In the genomic region with DNA sequence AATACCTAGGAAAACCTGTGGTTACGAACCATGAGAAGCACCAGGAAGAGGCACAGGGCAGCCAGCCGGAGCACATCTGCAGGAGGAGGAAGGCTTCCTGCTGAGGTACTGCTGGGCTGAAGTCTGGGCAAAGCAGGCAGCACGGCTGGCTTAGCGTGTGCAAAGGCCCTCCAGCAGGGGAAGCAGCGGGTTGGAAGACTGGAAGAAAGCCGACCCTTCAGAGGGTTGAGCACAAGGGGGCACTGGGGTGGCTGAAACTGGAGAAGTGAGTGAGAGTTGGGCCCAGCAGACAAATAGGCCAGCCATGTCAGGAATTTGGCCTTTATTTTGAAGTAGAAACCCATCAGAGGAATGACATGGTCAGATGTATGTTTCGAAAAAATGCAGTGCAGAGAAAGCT, we compare ENCODE assay signal across 17 cellular contexts. TPM values are rescaled to one million over a fixed set of nuclear protein-coding genes. Genes with fewer than 3 reads are reported as not detected.
DNase-seq lines count a peak whose midpoint lies in the region; ATAC-seq, FAIRE-seq and TF ChIP-seq lines count a peak whose summit lies in the region.
"Had no signal": no experiment of that assay in that cellular context is flagged by ENCODE, and none has a peak within 500 bp of the region (broad histone marks: within the 10 kb centered on the region; RNA-seq: fewer than 3 reads in every experiment).

No MANE protein-coding gene starts in this region.

- CTCF ChIA-PET in A549 (lab: Yijun Ruan, JAX), result interaction anchor here (0.6 to 8.8 kb wide), 4 partner anchors 11 to 903 kb away, joined by 3 to 75 read pairs (median 4); partner anchors contain the start of gene HSD3B7
- CTCF ChIA-PET in activated CD4-positive, alpha-beta T cell treated with anti-CD3 and anti-CD28 coated beads for 36 hours (lab: Charles Lee), result interaction anchor here (0.6 to 1.6 kb wide), 2 partner anchors 9 to 896 kb away, joined by 3 read pairs; no protein-coding TSS in a partner anchor

- TF ChIP-seq CTCF in A549 (IDR thresholded peaks at IDR 0.05), result no peak
- 0 out of 2 replicates have a peak, but pooled peaks have one; percentile 1 for TF ChIP-seq CTCF in GM12874 (IDR thresholded peaks at IDR 0.05; ENCODE audit: insufficient read depth, low read depth, low read length)
- peak; percentile 13 for TF ChIP-seq CTCF in fibroblast of villous mesenchyme (IDR thresholded peaks at IDR 0.05; ENCODE audit: insufficient read depth, low read depth, low read length)

- peaks cover 53% of the 10 kb centered on the region for H3K36me3 Mint-ChIP-seq in activated CD4-positive, alpha-beta T cell treated with anti-CD3 and anti-CD28 coated beads for 36 hours (ENCODE audit: low read depth)

- no peaks in the 10 kb centered on the region for H3K4me1 ChIP-seq in A549
- H3K4me1 ChIP-seq: thyroid gland had no signal

- H3K27ac Mint-ChIP-seq in activated CD4-positive, alpha-beta T cell treated with anti-CD3 and anti-CD28 coated beads for 36 hours, result no peak overlapping the region
- H3K27ac Mint-ChIP-seq: activated CD4-positive, alpha-beta T cell treated with anti-CD3 and anti-CD28 coated beads, Interleukin-2, amount 10 ng/mL, durations not matched to agents 24 days and 14 days; activated T-helper 1 cell treated with anti-CD3 and anti-CD28 coated beads, Interleukin-12 subunit alpha, Interleukin-12 subunit beta, Interleukin-2, Interleukin-4 antibody, amounts not matched to agents 30 ng/mL and 10 ng/mL and 1 ng/mL, durations not matched to agents 14 hours and 24 hours and 36 hours; B cell had no signal

- no peak overlapping the region for H3K4me2 ChIP-seq in A549
- H3K4me2 ChIP-seq: KMS-11 had no signal

- TF ChIP-seq POLR2A in A549 (IDR thresholded peaks at IDR 0.05; ENCODE audit: low read length), result no peak

- no peaks in the 10 kb centered on the region for H3K9me3 Mint-ChIP-seq in activated CD4-positive, alpha-beta T cell treated with anti-CD3 and anti-CD28 coated beads for 36 hours (ENCODE audit: low read depth)
- H3K9me3 Mint-ChIP-seq: activated CD4-positive, alpha-beta T cell treated with anti-CD3 and anti-CD28 coated beads, Interleukin-2, amount 10 ng/mL, durations not matched to agents 24 days and 14 days; activated T-helper 1 cell treated with anti-CD3 and anti-CD28 coated beads, Interleukin-12 subunit alpha, Interleukin-12 subunit beta, Interleukin-2, Interleukin-4 antibody, amounts not matched to agents 30 ng/mL and 10 ng/mL and 1 ng/mL, durations not matched to agents 14 hours and 24 hours and 36 hours had no signal

- 89% methylated on average over 7 of the region's 7 CpGs for WGBS in A549 (ENCODE audit: missing lambda C conversion rate)

- H3K27ac ChIP-seq in A549, result no peak overlapping the region
- H3K27ac ChIP-seq: KMS-11, thyroid gland had no signal

- no peak for TF ChIP-seq EP300 in A549 (IDR thresholded peaks at IDR 0.05)

- no peak overlapping the region for H3K4me3 ChIP-seq in A549
- no peak overlapping the region for H3K4me3 ChIP-seq in fibroblast of villous mesenchyme (ENCODE audit: low read depth, low read length)
- H3K4me3 ChIP-seq: thyroid gland had no signal

- peak; percentile 32 to 39 for DNase-seq in A549 (ENCODE audit: low read depth in 1 of 2, low spot score in 1 of 2)
- DNase-seq in fibroblast of villous mesenchyme (ENCODE audit: low read depth), result no peak
- no peak for DNase-seq in activated CD4-positive, alpha-beta T cell treated with anti-CD3 and anti-CD28 coated beads for 36 hours
- DNase-seq in HTR-8/SVneo (ENCODE audit: insufficient read length, low spot score), result no peak
- DNase-seq: activated CD4-positive, alpha-beta T cell treated with anti-CD3 and anti-CD28 coated beads, Interleukin-2, amount 10 ng/mL, durations not matched to agents 24 days and 14 days; NCI-H1694; NCI-H524; PC-3; thyroid gland had no signal

- FAIRE-seq in A549 (lab: Jason Lieb, UNC) (no peak), HTR-8/SVneo (lab: Jason Lieb, UNC) (no peak)
- FAIRE-seq: GM12891 had no signal

- H3K4me1 Mint-ChIP-seq in activated CD4-positive, alpha-beta T cell treated with anti-CD3 and anti-CD28 coated beads for 36 hours, result no peaks in the 10 kb centered on the region
- H3K4me1 Mint-ChIP-seq: B cell had no signal

- TF ChIP-seq RAD21 in A549 (conservative IDR thresholded peaks at IDR 0.05 in 1 of 2, IDR thresholded peaks at IDR 0.05 in 1 of 2), result no peak

- intact Hi-C loops in activated CD4-positive, alpha-beta T cell treated with anti-CD3 and anti-CD28 coated beads for 36 hours (cut with DNase I, micrococcal nuclease), result no loop called here

- POLR2A ChIA-PET in A549 (lab: Yijun Ruan, JAX), result no interaction called here
- POLR2A ChIA-PET in activated CD4-positive, alpha-beta T cell treated with anti-CD3 and anti-CD28 coated beads for 36 hours (lab: Charles Lee), result no interaction called here

- H3K4me3 Mint-ChIP-seq in activated CD4-positive, alpha-beta T cell treated with anti-CD3 and anti-CD28 coated beads for 36 hours, result no peak overlapping the region
- H3K4me3 Mint-ChIP-seq: activated CD4-positive, alpha-beta T cell treated with anti-CD3 and anti-CD28 coated beads, Interleukin-2, amount 10 ng/mL, durations not matched to agents 24 days and 14 days; activated T-helper 1 cell treated with anti-CD3 and anti-CD28 coated beads, Interleukin-12 subunit alpha, Interleukin-12 subunit beta, Interleukin-2, Interleukin-4 antibody, amounts not matched to agents 30 ng/mL and 10 ng/mL and 1 ng/mL, durations not matched to agents 14 hours and 24 hours and 36 hours; B cell had no signal

- H3K27me3 Mint-ChIP-seq in activated CD4-positive, alpha-beta T cell treated with anti-CD3 and anti-CD28 coated beads for 36 hours, result no peaks in the 10 kb centered on the region
- H3K27me3 Mint-ChIP-seq: activated CD4-positive, alpha-beta T cell treated with anti-CD3 and anti-CD28 coated beads, Interleukin-2, amount 10 ng/mL, durations not matched to agents 24 days and 14 days; B cell had no signal

- ATAC-seq in A549 (peak; percentile 61 to 66), SK-N-SH treated with all-trans-retinoic acid at 6 μM for 48 hours (peak; percentile 35; the same call in 2 of the 3 replicates), GM21576 (IDR thresholded peaks at IDR 0.05; ENCODE audit: unreplicated experiment) (no peak), GM21390 (IDR thresholded peaks at IDR 0.05; ENCODE audit: unreplicated experiment) (no peak)
- ATAC-seq in activated CD4-positive, alpha-beta T cell treated with anti-CD3 and anti-CD28 coated beads for 36 hours, result no peak
- ATAC-seq: PC-3 had no signal

- no peaks in the 10 kb centered on the region for H3K9me3 ChIP-seq in A549
- H3K9me3 ChIP-seq: thyroid gland had no signal

TF ChIP-seq in A549, 52 proteins besides CTCF, POLR2A, EP300 and RAD21 (continues in another document):
- TF ChIP-seq HOXB5 (CRISPR knock-in tag; IDR thresholded peaks at IDR 0.05), result no peak
- no peak for TF ChIP-seq ZFP36 (IDR thresholded peaks at IDR 0.05; ENCODE audit: borderline replicate concordance, partially characterized antibody)
- no peak for TF ChIP-seq NFE2L2 (conservative IDR thresholded peaks at IDR 0.05; ENCODE audit: low read length)

TF ChIP-seq in SK-N-SH treated with all-trans-retinoic acid at 6 μM for 48 hours, 23 proteins besides CTCF, POLR2A, EP300 and RAD21:
- TF ChIP-seq PPARA (CRISPR knock-in tag; IDR thresholded peaks at IDR 0.05; ENCODE audit: borderline replicate concordance) (no peak), ISL1 (CRISPR knock-in tag; IDR thresholded peaks at IDR 0.05) (no peak), ZC3H10 (CRISPR knock-in tag; IDR thresholded peaks at IDR 0.05) (no peak)

RNA-seq across cellular contexts. Expression of gene HSD3B7, which starts 12.1 kb away (rescaled TPM):
- 10.5 and 15.2 TPM in 2 replicates for polyA plus RNA-seq in A549 (2011; rRNA removed)
- 11.1 and 16.1 TPM in 2 replicates for polyA plus RNA-seq in A549 (2012; cell fraction: cytosol; rRNA removed)
- polyA plus RNA-seq in A549 (2012; cell fraction: nucleus; rRNA removed), result 24.6 and 27.6 TPM in 2 replicates
- 17.3 to 20.1 TPM (median 19.7 TPM) in 3 replicates for polyA plus RNA-seq in A549 (2017; fragmentation: RNase III; extraction: RNeasy Plus Mini Kit Qiagen cat#74134 plus additional on column Dnase treatment)
- polyA minus RNA-seq in A549 (2011; rRNA and poly(A)+ RNA removed), result 11.4 and 13.6 TPM in 2 replicates
- 24.8 and 26.8 TPM in 2 replicates for total RNA-seq in fibroblast of villous mesenchyme
- 1 to 10 TPM; 1.6 to 2.2 TPM for total RNA-seq in activated CD4-positive, alpha-beta T cell treated with anti-CD3 and anti-CD28 coated beads for 36 hours

RNA-seq across cellular contexts. Expression of gene SETD1A, which starts 15.3 kb away (rescaled TPM):
- 2.0 and 3.8 TPM in 2 replicates for polyA plus RNA-seq in A549 (2011; rRNA removed)
- polyA plus RNA-seq in A549 (2012; cell fraction: cytosol; rRNA removed), result 8.7 and 11.2 TPM in 2 replicates
- 30.5 and 31.9 TPM in 2 replicates for polyA plus RNA-seq in A549 (2012; cell fraction: nucleus; rRNA removed)
- 15.7 to 22.6 TPM (median 21.2 TPM) in 3 replicates for polyA plus RNA-seq in A549 (2017; fragmentation: RNase III; extraction: RNeasy Plus Mini Kit Qiagen cat#74134 plus additional on column Dnase treatment)
- 3.9 and 7.0 TPM in 2 replicates for polyA minus RNA-seq in A549 (2011; rRNA and poly(A)+ RNA removed)
- 3.5 and 8.1 TPM in 2 replicates for total RNA-seq in fibroblast of villous mesenchyme
- 10 to 100 TPM; 18.5 to 21.7 TPM for total RNA-seq in activated CD4-positive, alpha-beta T cell treated with anti-CD3 and anti-CD28 coated beads for 36 hours

RNA-seq across cellular contexts. Expression of gene ORAI3, which starts 24.0 kb away (rescaled TPM):
- polyA plus RNA-seq in A549 (2011; rRNA removed) (14.1 and 17.3 TPM in 2 replicates), A549 (2017; fragmentation: RNase III; extraction: RNeasy Plus Mini Kit Qiagen cat#74134 plus additional on column Dnase treatment) (7.1 to 11.8 TPM (median 10.5 TPM) in 3 replicates)
- polyA plus RNA-seq in A549 (2012; cell fraction: cytosol; rRNA removed), result 5.9 and 10.3 TPM in 2 replicates
- 10.8 and 11.6 TPM in 2 replicates for polyA plus RNA-seq in A549 (2012; cell fraction: nucleus; rRNA removed)
- polyA minus RNA-seq in A549 (2011; rRNA and poly(A)+ RNA removed), result 11.0 and 13.8 TPM in 2 replicates
- total RNA-seq in fibroblast of villous mesenchyme, result 43.6 and 45.7 TPM in 2 replicates
- 1 to 10 TPM; 6.9 to 7.9 TPM for total RNA-seq in activated CD4-positive, alpha-beta T cell treated with anti-CD3 and anti-CD28 coated beads for 36 hours

RNA-seq across cellular contexts. Expression of gene STX1B, which starts 37.6 kb away (rescaled TPM):
- polyA plus RNA-seq in A549 (2011; rRNA removed), result 2.6 and 2.7 TPM in 2 replicates
- polyA plus RNA-seq in A549 (2012; cell fraction: cytosol; rRNA removed), result 2.4 and 2.5 TPM in 2 replicates
- 14.1 and 14.8 TPM in 2 replicates for polyA plus RNA-seq in A549 (2012; cell fraction: nucleus; rRNA removed)
- 2.4 to 4.4 TPM (median 2.8 TPM) in 3 replicates for polyA plus RNA-seq in A549 (2017; fragmentation: RNase III; extraction: RNeasy Plus Mini Kit Qiagen cat#74134 plus additional on column Dnase treatment)
- 7.2 and 9.9 TPM in 2 replicates for polyA minus RNA-seq in A549 (2011; rRNA and poly(A)+ RNA removed)
- total RNA-seq in fibroblast of villous mesenchyme, result 2.2 and 2.6 TPM in 2 replicates
- total RNA-seq in activated CD4-positive, alpha-beta T cell treated with anti-CD3 and anti-CD28 coated beads for 36 hours, result 1 to 10 TPM; 1.3 to 1.5 TPM

RNA-seq across cellular contexts. Expression of gene FBXL19, which starts 49.5 kb away (rescaled TPM):
- 5.6 and 7.0 TPM in 2 replicates for polyA plus RNA-seq in A549 (2011; rRNA removed)
- 11.4 and 17.1 TPM in 2 replicates for polyA plus RNA-seq in A549 (2012; cell fraction: cytosol; rRNA removed)
- 29.7 and 38.9 TPM in 2 replicates for polyA plus RNA-seq in A549 (2012; cell fraction: nucleus; rRNA removed)
- 15.5 to 21.5 TPM (median 18.3 TPM) in 3 replicates for polyA plus RNA-seq in A549 (2017; fragmentation: RNase III; extraction: RNeasy Plus Mini Kit Qiagen cat#74134 plus additional on column Dnase treatment)
- 6.8 and 9.4 TPM in 2 replicates for polyA minus RNA-seq in A549 (2011; rRNA and poly(A)+ RNA removed)
- 26.8 and 29.3 TPM in 2 replicates for total RNA-seq in fibroblast of villous mesenchyme
- 10 to 100 TPM; 23.7 to 31.4 TPM for total RNA-seq in activated CD4-positive, alpha-beta T cell treated with anti-CD3 and anti-CD28 coated beads for 36 hours

Comparison
In these comparisons a context has a peak if more than half of its experiments do, and no peak if none do; other contexts are left out.
1. ATAC-seq: peak in A549 (2 of 2) and SK-N-SH treated with all-trans-retinoic acid at 6 μM for 48 hours (single experiment); none in activated CD4-positive, alpha-beta T cell treated with anti-CD3 and anti-CD28 coated beads for 36 hours (single experiment), GM21576 (single experiment) and GM21390 (single experiment).
2. DNase-seq: peak in A549 (2 of 2); none in fibroblast of villous mesenchyme (single experiment), activated CD4-positive, alpha-beta T cell treated with anti-CD3 and anti-CD28 coated beads for 36 hours (single experiment) and HTR-8/SVneo (single experiment).